15 cellular contexts compared by ENCODE assay signal in genomic region chr3:120151796-120152195, GRCh38. TPM values are rescaled to one million over a fixed set of nuclear protein-coding genes. Genes with fewer than 3 reads are reported as not detected.
DNase-seq lines count a peak whose midpoint lies in the region; ATAC-seq and TF ChIP-seq lines count a peak whose summit lies in the region.
"Had no signal": no experiment of that assay in that cellular context is flagged by ENCODE, and none has a peak within 500 bp of the region (broad histone marks: within the 10 kb centered on the region; RNA-seq: fewer than 3 reads in every experiment).

No MANE protein-coding gene starts in this region.

- H3K9ac ChIP-seq in IMR-90 (ENCODE audit: low read depth, low read length) (no peak overlapping the region), colonic mucosa (ENCODE audit: low read depth in 2 of 2, low read length in 2 of 2) (no peak overlapping the region), trophoblast cell (ENCODE audit: low read length) (no peak overlapping the region)
- H3K9ac ChIP-seq: BLaER1 had no signal

- H3K4me2 ChIP-seq in IMR-90 (ENCODE audit: low read depth, low read length) (no peak overlapping the region), trophoblast cell (ENCODE audit: low read length) (no peak overlapping the region), hepatocyte (no peak overlapping the region)
- H3K4me2 ChIP-seq: BLaER1 had no signal

- H3K14ac ChIP-seq in IMR-90 (replicated peaks; ENCODE audit: low read depth, low read length) = no peak overlapping the region
- H3K14ac ChIP-seq in trophoblast cell (ENCODE audit: low read length) = no peak overlapping the region

- H2AK5ac ChIP-seq in IMR-90 (ENCODE audit: low read depth, low read length) (no peak overlapping the region), trophoblast cell (ENCODE audit: low read length) (peak overlapping the region; percentile 24)

- no peak overlapping the region for H3K23ac ChIP-seq in IMR-90 (ENCODE audit: low read depth, low read length)
- H3K23ac ChIP-seq in trophoblast cell (ENCODE audit: low read length) = no peak overlapping the region

- H4K91ac ChIP-seq in IMR-90 (ENCODE audit: insufficient read depth, low read depth, low read length) (peak overlapping the region; percentile 5; the same call in 1 of the 2 replicates), trophoblast cell (ENCODE audit: low read depth, low read length) (no peak overlapping the region)

- peak overlapping the region; percentile 29; the same call in 1 of the 2 replicates for H4K5ac ChIP-seq in IMR-90 (ENCODE audit: low read depth, low read length)

- TF ChIP-seq POLR2A in IMR-90 (IDR thresholded peaks at IDR 0.05; ENCODE audit: low read depth, low read length) = no peak

- TF ChIP-seq RAD21 in IMR-90 (IDR thresholded peaks at IDR 0.05; ENCODE audit: low read length) = no peak

- BruUV-seq in IMR-90 (replicated peaks; lab: Mats Ljungman, UMichigan) = no TSS peak

- peak overlapping the region; percentile 51; the same call in 1 of the 2 replicates for H3K18ac ChIP-seq in IMR-90 (ENCODE audit: low read depth, low read length)
- no peak overlapping the region for H3K18ac ChIP-seq in trophoblast cell (ENCODE audit: low read length)

- CTCF ChIA-PET in IMR-90 (lab: Yijun Ruan, JAX) = no interaction called here

- no peak overlapping the region for H3K27ac ChIP-seq in IMR-90 (ENCODE audit: insufficient read depth, low read length)
- peak overlapping the region; percentile 32 for H3K27ac ChIP-seq in colonic mucosa
- H3K27ac ChIP-seq in trophoblast cell (ENCODE audit: low read depth, low read length) = no peak overlapping the region
- H3K27ac ChIP-seq in hepatocyte = no peak overlapping the region
- H3K27ac ChIP-seq: BLaER1 had no signal

- POLR2A ChIA-PET in IMR-90 (lab: Charles Lee; ENCODE audit: unreplicated experiment) = no interaction called here

- H3K4me3 ChIP-seq in IMR-90 (ENCODE audit: insufficient read depth, low read depth, low read length) (no peak overlapping the region), colonic mucosa (no peak overlapping the region), trophoblast cell (ENCODE audit: low read depth, low read length) (no peak overlapping the region), hepatocyte (no peak overlapping the region)
- H3K4me3 ChIP-seq: BLaER1 had no signal

- no CpG with 5 or more reads among the region's 4 CpGs for WGBS in IMR-90 (ENCODE audit: extremely low coverage in 2 of 2, insufficient read length in 1 of 2), 2 experiments
- WGBS in trophoblast cell (ENCODE audit: extremely low coverage, insufficient coverage, insufficient read length) = no CpG with 5 or more reads among the region's 4 CpGs
- WGBS in hepatocyte (ENCODE audit: low lambda C conversion rate, missing lambda C conversion rate) = 81% methylated on average over 4 of the region's 4 CpGs

- H2BK120ac ChIP-seq in IMR-90 (ENCODE audit: low read depth, low read length) (no peak overlapping the region; the same call in 1 of the 2 replicates), trophoblast cell (ENCODE audit: insufficient read depth, low read length, poor library complexity) (no peak overlapping the region)

- H3K4me1 ChIP-seq in IMR-90 (ENCODE audit: control insufficient read depth, insufficient read depth, low read length) (peaks cover 5% of the 10 kb centered on the region), colonic mucosa (peaks cover 6% of the 10 kb centered on the region), trophoblast cell (ENCODE audit: control insufficient read depth in 1 of 2, insufficient read depth in 2 of 2, low read length in 2 of 2) (peaks cover 5 to 12% of the 10 kb centered on the region in 2 experiments), hepatocyte (ENCODE audit: insufficient read depth) (peaks cover 15% of the 10 kb centered on the region)

- H2BK12ac ChIP-seq in trophoblast cell (ENCODE audit: low read length) = peak overlapping the region; percentile 38

- H3K36me3 ChIP-seq in IMR-90 (ENCODE audit: control insufficient read depth, insufficient read depth, low read length) (no peaks in the 10 kb centered on the region), colonic mucosa (no peaks in the 10 kb centered on the region), trophoblast cell (ENCODE audit: control insufficient read depth in 1 of 2, insufficient read depth in 2 of 2, low read length in 2 of 2) (peaks cover 0 to 3% of the 10 kb centered on the region in 2 experiments), hepatocyte (replicated peaks; ENCODE audit: insufficient read depth, low read depth) (no peaks in the 10 kb centered on the region)
- H3K36me3 ChIP-seq: BLaER1 had no signal

- intact Hi-C loops in IMR-90 (cut with micrococcal nuclease) (no loop called here), colonic mucosa (cut with DNase I) (no loop called here), left colon (cut with DNase I, micrococcal nuclease) (no loop called here)

- H2AK9ac ChIP-seq in IMR-90 (replicated peaks; ENCODE audit: low read depth, low read length, poor library complexity) = no peak overlapping the region

- no peak overlapping the region for H3K56ac ChIP-seq in IMR-90 (ENCODE audit: extremely low read depth, insufficient read depth, low read length)

- dilution Hi-C loops in IMR-90 (cut with HindIII; ENCODE audit: low sequenced_read_pairs, unreplicated experiment) = no loop called here

- no peaks in the 10 kb centered on the region for H3K9me2 ChIP-seq in hepatocyte (replicated peaks; ENCODE audit: insufficient read depth)

- H2BK5ac ChIP-seq in IMR-90 (ENCODE audit: low read depth, low read length, poor library complexity, severe bottlenecking) (no peak overlapping the region), trophoblast cell (ENCODE audit: low read depth, low read length, poor library complexity) (no peak overlapping the region)

- H4K20me1 ChIP-seq in IMR-90 (ENCODE audit: insufficient read depth, low read length) = no peaks in the 10 kb centered on the region
- no peaks in the 10 kb centered on the region for H4K20me1 ChIP-seq in hepatocyte (ENCODE audit: insufficient read depth, poor library complexity, severe bottlenecking)
- H4K20me1 ChIP-seq: BLaER1 had no signal

- H3K79me2 ChIP-seq in trophoblast cell (ENCODE audit: control insufficient read depth, insufficient read depth, low read length, poor library complexity) (peaks cover 2% of the 10 kb centered on the region), hepatocyte (no peaks in the 10 kb centered on the region)

- in situ Hi-C loops in IMR-90 (cut with MboI; ENCODE audit: low sequenced_read_pairs) = no loop called here

- H3K9me3 ChIP-seq in IMR-90 (ENCODE audit: control insufficient read depth, insufficient read depth, low read length) (peaks cover 6% of the 10 kb centered on the region), colonic mucosa (peaks cover 7% of the 10 kb centered on the region), trophoblast cell (ENCODE audit: insufficient read depth, low read depth, low read length) (peaks cover 10% of the 10 kb centered on the region), hepatocyte (ENCODE audit: low read depth) (peaks cover 3% of the 10 kb centered on the region)

- H4K8ac ChIP-seq in IMR-90 (ENCODE audit: low read depth in 2 of 2, low read length in 2 of 2) (no peak overlapping the region), trophoblast cell (ENCODE audit: low read depth, low read length) (no peak overlapping the region)

- H2BK20ac ChIP-seq in IMR-90 (ENCODE audit: low read depth, low read length) = peak overlapping the region; percentile 25; the same call in 1 of the 2 replicates

- H3K79me1 ChIP-seq in IMR-90 (ENCODE audit: low read depth in 1 of 2, low read length in 2 of 2) (no peaks in the 10 kb centered on the region), trophoblast cell (ENCODE audit: low read length) (peaks cover 6% of the 10 kb centered on the region)

- H2BK15ac ChIP-seq in IMR-90 (ENCODE audit: low read depth, low read length) = peak overlapping the region; percentile 15; the same call in 1 of the 3 replicates

- H2AFZ ChIP-seq in IMR-90 (replicated peaks; ENCODE audit: low read length, poor library complexity) (no peak overlapping the region), trophoblast cell (ENCODE audit: insufficient read depth, low read length, poor library complexity) (no peak overlapping the region), hepatocyte (no peak overlapping the region)

- ATAC-seq in IMR-90 (ENCODE audit: low read depth) = no peak
- peak; percentile 77 for ATAC-seq in left colon
- ATAC-seq in HG03175 (IDR thresholded peaks at IDR 0.05; ENCODE audit: unreplicated experiment) = no peak
- ATAC-seq in GM21619 (IDR thresholded peaks at IDR 0.05; ENCODE audit: unreplicated experiment) = no peak

- H3K9me1 ChIP-seq in IMR-90 (ENCODE audit: insufficient read depth, low read length) = peaks cover 6% of the 10 kb centered on the region; the same call in 1 of the 2 replicates

- H3K27me3 ChIP-seq in IMR-90 (ENCODE audit: control insufficient read depth, insufficient read depth, low read length) (no peaks in the 10 kb centered on the region), colonic mucosa (no peaks in the 10 kb centered on the region), trophoblast cell (ENCODE audit: insufficient read depth, low read length) (no peaks in the 10 kb centered on the region), hepatocyte (no peaks in the 10 kb centered on the region)
- H3K27me3 ChIP-seq: BLaER1 had no signal

- H3K4ac ChIP-seq in IMR-90 (ENCODE audit: low read depth, low read length) (no peak overlapping the region), trophoblast cell (ENCODE audit: low read depth, low read length) (no peak overlapping the region)

- DNase-seq in IMR-90 (no peak), colonic mucosa (peak; percentile 75), left colon (peak in 1 of 2 donors; percentile 34), trophoblast cell (no peak), hepatocyte (ENCODE audit: low spot score) (no peak), DMS53 (lab: John Stamatoyannopoulos, UW) (no peak)
- DNase-seq: 8988T; AML-193; Caco-2; CD8-positive, alpha-beta memory T cell; GOT3; H9 had no signal

- H4K12ac ChIP-seq in trophoblast cell (ENCODE audit: low read depth, low read length) = no peak overlapping the region

- TF ChIP-seq CTCF in IMR-90 (conservative IDR thresholded peaks at IDR 0.05; ENCODE audit: low read depth, low read length) = no peak
- TF ChIP-seq CTCF in colonic mucosa (IDR thresholded peaks at IDR 0.05) = no peak
- no peak for TF ChIP-seq CTCF in hepatocyte (IDR thresholded peaks at IDR 0.05; ENCODE audit: poor library complexity)

TF ChIP-seq in IMR-90, 13 proteins besides CTCF, POLR2A, EP300 and RAD21 (continues in another document):
- no peak for TF ChIP-seq CHD1 (IDR thresholded peaks at IDR 0.05; ENCODE audit: low read depth, low read length)
- no peak for TF ChIP-seq MAZ (IDR thresholded peaks at IDR 0.05; ENCODE audit: borderline replicate concordance, low read depth, low read length)

RNA-seq across cellular contexts. Expression of gene GSK3B, which starts 57.5 kb away (rescaled TPM):
- total RNA-seq in IMR-90 (2012; rRNA removed) = 33.2 and 39.7 TPM in 2 replicates
- 19.2 and 21.4 TPM in 2 replicates for polyA plus RNA-seq in IMR-90 (2012; rRNA removed)
- polyA plus RNA-seq in IMR-90 (2012; cell fraction: cytosol; rRNA removed) = 5.4 and 7.8 TPM in 2 replicates
- polyA plus RNA-seq in IMR-90 (2012; cell fraction: nucleus; rRNA removed; ENCODE audit: low replicate concordance) = 2.7 and 13.0 TPM in 2 replicates
- total RNA-seq in colonic mucosa = 10 to 100 TPM; 34.4 to 43.6 TPM
- 10 to 100 TPM; 39.3 to 47.5 TPM for total RNA-seq in left colon
- polyA plus RNA-seq in trophoblast cell (2013) = 241 and 242 TPM in 2 replicates
- total RNA-seq in hepatocyte = 48.8 and 49.3 TPM in 2 replicates
- 18.1 and 24.7 TPM in 2 replicates for polyA plus RNA-seq in hepatocyte
